ENCODE assay signal across 22 cellular contexts in genomic region chr17:81437221-81437651, GRCh38. TPM values are rescaled to one million over a fixed set of nuclear protein-coding genes. Genes with fewer than 3 reads are reported as not detected.
DNase-seq lines count a peak whose midpoint lies in the region; ATAC-seq, FAIRE-seq and TF ChIP-seq lines count a peak whose summit lies in the region.
"Had no signal": no experiment of that assay in that cellular context is flagged by ENCODE, and none has a peak within 500 bp of the region (broad histone marks: within the 10 kb centered on the region; RNA-seq: fewer than 3 reads in every experiment).

No MANE protein-coding gene starts in this region.

- in situ Hi-C loops in gastrocnemius medialis (cut with MboI; ENCODE audit: low sequenced_read_pairs in 4 of 4): no loop called here

- no peak for TF ChIP-seq POLR2A in gastrocnemius medialis (IDR thresholded peaks at IDR 0.05)

- H3K9me3 ChIP-seq in right atrium auricular region: no peaks in the 10 kb centered on the region
- no peaks in the 10 kb centered on the region for H3K9me3 ChIP-seq in gastrocnemius medialis
- H3K9me3 ChIP-seq in mucosa of descending colon: no peaks in the 10 kb centered on the region
- H3K9me3 ChIP-seq: prostate gland had no signal

- H3K36me3 ChIP-seq in right atrium auricular region: no peaks in the 10 kb centered on the region
- H3K36me3 ChIP-seq in bronchial epithelial cell (ENCODE audit: control insufficient read depth, insufficient read depth, low read length): no peaks in the 10 kb centered on the region
- H3K36me3 ChIP-seq in gastrocnemius medialis: no peaks in the 10 kb centered on the region
- H3K36me3 ChIP-seq in mucosa of descending colon (ENCODE audit: low read depth): no peaks in the 10 kb centered on the region
- H3K36me3 ChIP-seq: cardiac muscle cell, prostate gland had no signal

- H3K4me3 ChIP-seq in right atrium auricular region (no peak overlapping the region), bronchial epithelial cell (ENCODE audit: low read depth, low read length) (no peak overlapping the region), gastrocnemius medialis (no peak overlapping the region), mucosa of descending colon (no peak overlapping the region)
- H3K4me3 ChIP-seq: cardiac muscle cell, prostate gland had no signal

- intact Hi-C loops in left cardiac atrium (cut with DNase I) (no loop called here), gastrocnemius medialis (cut with DNase I; ENCODE audit: low total_unique reads) (no loop called here), mucosa of descending colon (cut with DNase I, micrococcal nuclease) (no loop called here)

- H3K27me3 ChIP-seq in right atrium auricular region (no peaks in the 10 kb centered on the region), bronchial epithelial cell (ENCODE audit: control insufficient read depth, insufficient read depth, low read length) (peaks cover 3% of the 10 kb centered on the region), gastrocnemius medialis (no peaks in the 10 kb centered on the region)
- H3K27me3 ChIP-seq: cardiac muscle cell, dorsolateral prefrontal cortex had no signal

- FAIRE-seq in bronchial epithelial cell (lab: Jason Lieb, UNC): no peak

- TF ChIP-seq CTCF in right atrium auricular region (IDR thresholded peaks at IDR 0.05) (no peak), bronchial epithelial cell (IDR thresholded peaks at IDR 0.05; ENCODE audit: insufficient read depth, low read length, severe bottlenecking) (no peak), gastrocnemius medialis (IDR thresholded peaks at IDR 0.05 in 4 of 5, conservative IDR thresholded peaks at IDR 0.05 in 1 of 5) (no peak), mucosa of descending colon (IDR thresholded peaks at IDR 0.05) (no peak)

- H3K27ac ChIP-seq in right atrium auricular region (peak overlapping the region; percentile 74 to 78), gastrocnemius medialis (peak overlapping the region; percentile 60 to 78 (median 76))
- H3K27ac ChIP-seq: cardiac muscle cell, prostate gland had no signal

- no peak for DNase-seq in right atrium auricular region (ENCODE audit: low spot score)
- no peak for DNase-seq in left cardiac atrium
- peak; percentile 27 for DNase-seq in bronchial epithelial cell (ENCODE audit: low read depth)
- DNase-seq in gastrocnemius medialis: no peak
- DNase-seq in mucosa of descending colon: no peak
- DNase-seq in stimulated activated naive CD8-positive, alpha-beta T cell treated with anti-CD3 and anti-CD28 coated beads, Interleukin-15, Interleukin-2, amounts not matched to agents 100 U/mL and 50 U/mL, for 24 hours: no peak
- DNase-seq: ACHN; activated CD4-positive, alpha-beta T cell treated with anti-CD3 and anti-CD28 coated beads, Interleukin-2, amount 50 U/mL, for 4 hours; activated CD8-positive, alpha-beta memory T cell treated with anti-CD3 and anti-CD28 coated beads, Interleukin-2, amount 50 U/mL, for 48 hours; activated gamma-delta T cell treated with Interleukin-2 at 50 U/mL for 16 hours; CD4-positive, alpha-beta T cell; DMS 273 treated with DMSO at 0.1 percent for 48 hours; dorsolateral prefrontal cortex; foreskin melanocyte; NCI-H187 treated with DMSO at 0.1 percent for 48 hours; NCI-H226; NCI-H774 had no signal

- peaks cover 0 to 45% of the 10 kb centered on the region in 2 donors for H3K4me1 ChIP-seq in right atrium auricular region
- H3K4me1 ChIP-seq in gastrocnemius medialis: peaks cover 7 to 20% of the 10 kb centered on the region in 2 donors
- peaks cover 11% of the 10 kb centered on the region for H3K4me1 ChIP-seq in mucosa of descending colon (ENCODE audit: low read depth)

- ATAC-seq in left cardiac atrium: no peak
- ATAC-seq in gastrocnemius medialis: no peak
- no peak for ATAC-seq in HG03442 (IDR thresholded peaks at IDR 0.05; ENCODE audit: unreplicated experiment)
- ATAC-seq in GM19455 (IDR thresholded peaks at IDR 0.05; ENCODE audit: unreplicated experiment): no peak
- ATAC-seq in mucosa of descending colon: no peak
- ATAC-seq in stimulated activated naive CD8-positive, alpha-beta T cell treated with anti-CD3 and anti-CD28 coated beads, Interleukin-15, Interleukin-2, amounts not matched to agents 100 U/mL and 50 U/mL, for 24 hours: no peak
- ATAC-seq: WTC11 had no signal

RNA-seq across cellular contexts. Expression of gene BAHCC1, which starts 42.0 kb away (rescaled TPM):
- total RNA-seq in right atrium auricular region: 10 to 100 TPM in 1 of 2 donors, 1 to 10 TPM in 1; 5.8 to 12.7 TPM
- total RNA-seq in left cardiac atrium: 1 to 10 TPM; 8.3 to 9.9 TPM
- 0.79 and 1.8 TPM in 2 replicates for total RNA-seq in bronchial epithelial cell
- 1 to 10 TPM; 2.5 to 8.4 (median 5.8) TPM for total RNA-seq in gastrocnemius medialis
- 10 to 100 TPM; 14.0 to 27.4 (median 16.5) TPM for total RNA-seq in mucosa of descending colon
